In genomic region chr11:65125197-65126056, GRCh38 we compare ENCODE assay signal across 20 cellular contexts.
"Had no signal": no experiment of that assay in that cellular context is flagged by ENCODE, and none has a peak within 500 bp of the region (broad histone marks: within the 10 kb centered on the region; RNA-seq: fewer than 3 reads in every experiment).

No MANE protein-coding gene starts in this region.

- H3K27ac Mint-ChIP-seq: activated CD4-positive, alpha-beta memory T cell treated with anti-CD3 and anti-CD28 coated beads for 36 hours; activated T-helper 1 cell treated with anti-CD3 and anti-CD28 coated beads, Interleukin-12 subunit alpha, Interleukin-12 subunit beta, Interleukin-2, Interleukin-4 antibody, amounts not matched to agents 30 ng/mL and 10 ng/mL and 1 ng/mL, durations not matched to agents 14 hours and 24 hours and 36 hours had no signal

- FAIRE-seq: astrocyte had no signal

- H3K27me3 Mint-ChIP-seq: activated CD4-positive, alpha-beta memory T cell treated with anti-CD3 and anti-CD28 coated beads for 36 hours; naive B cell had no signal

- H3K27me3 ChIP-seq: dorsolateral prefrontal cortex, gastroesophageal sphincter, heart right ventricle, neutrophil, tibial nerve had no signal

- H3K9me3 ChIP-seq: gastroesophageal sphincter, heart right ventricle, neutrophil, tibial nerve had no signal

- H3K4me3 Mint-ChIP-seq: activated CD4-positive, alpha-beta memory T cell treated with anti-CD3 and anti-CD28 coated beads for 36 hours; activated T-helper 1 cell treated with anti-CD3 and anti-CD28 coated beads, Interleukin-12 subunit alpha, Interleukin-12 subunit beta, Interleukin-2, Interleukin-4 antibody, amounts not matched to agents 30 ng/mL and 10 ng/mL and 1 ng/mL, durations not matched to agents 14 hours and 24 hours and 36 hours had no signal

- H3K27ac ChIP-seq: dorsolateral prefrontal cortex, gastroesophageal sphincter, heart right ventricle, neutrophil, SK-N-MC, tibial nerve had no signal

- H3K9me3 Mint-ChIP-seq: activated CD4-positive, alpha-beta memory T cell treated with anti-CD3 and anti-CD28 coated beads for 36 hours; activated T-helper 1 cell treated with anti-CD3 and anti-CD28 coated beads, Interleukin-12 subunit alpha, Interleukin-12 subunit beta, Interleukin-2, Interleukin-4 antibody, amounts not matched to agents 30 ng/mL and 10 ng/mL and 1 ng/mL, durations not matched to agents 14 hours and 24 hours and 36 hours; naive B cell had no signal

- ATAC-seq: gastroesophageal sphincter, heart right ventricle, left colon had no signal

- H3K4me3 ChIP-seq: dorsolateral prefrontal cortex, gastroesophageal sphincter, heart right ventricle, lung, SK-N-MC, tibial nerve had no signal

- DNase-seq: activated CD4-positive, alpha-beta memory T cell treated with anti-CD3 and anti-CD28 coated beads for 36 hours; activated CD4-positive, alpha-beta T cell treated with anti-CD3 and anti-CD28 coated beads for 1 hour; activated CD8-positive, alpha-beta memory T cell treated with anti-CD3 and anti-CD28 coated beads, Interleukin-2, amount 50 U/mL, for 48 hours; activated naive CD4-positive, alpha-beta T cell; heart right ventricle; naive B cell; retina; stimulated activated CD4-positive, alpha-beta T cell treated with anti-CD3 and anti-CD28 coated beads, Interleukin-2, amount 100 ng/mL, for 48 hours; stimulated activated naive CD4-positive, alpha-beta T cell; substantia nigra; T-helper 9 cell had no signal
